In genomic region chr5:117475925-117476324, GRCh38 we compare ENCODE assay signal across 12 cellular contexts.
DNase-seq lines count a peak whose midpoint lies in the region; ATAC-seq, FAIRE-seq and TF ChIP-seq lines count a peak whose summit lies in the region.
"Had no signal": no experiment of that assay in that cellular context is flagged by ENCODE, and none has a peak within 500 bp of the region (broad histone marks: within the 10 kb centered on the region; RNA-seq: fewer than 3 reads in every experiment).

No MANE protein-coding gene starts in this region.

- H3K4me3 ChIP-seq in GM12878 (no peak overlapping the region), endodermal cell (ENCODE audit: low read length) (no peak overlapping the region), body of pancreas (no peak overlapping the region)

- CTCF ChIA-PET in GM12878 (lab: Yijun Ruan, JAX) = interaction anchor here (1.5 kb wide), 1 partner anchor 21 kb away, joined by 4 read pairs; no protein-coding TSS in a partner anchor

- no peaks in the 10 kb centered on the region for H3K4me1 ChIP-seq in GM12878 (ENCODE audit: control insufficient read depth, insufficient read depth, low read length)
- no peaks in the 10 kb centered on the region for H3K4me1 ChIP-seq in H9 (ENCODE audit: insufficient read depth, low read length)
- H3K4me1 ChIP-seq in endodermal cell (ENCODE audit: control insufficient read depth, insufficient read depth, low read length) = no peaks in the 10 kb centered on the region
- H3K4me1 ChIP-seq in body of pancreas = no peaks in the 10 kb centered on the region

- no TSS peak for BruUV-seq in GM12878 (replicated peaks; lab: Mats Ljungman, UMichigan)

- TF ChIP-seq CTCF in GM12878 (IDR thresholded peaks at IDR 0.05 in 2 of 3, conservative IDR thresholded peaks at IDR 0.05 in 1 of 3; ENCODE audit: control insufficient read depth in 2 of 3, extremely low read depth in 1 of 3, insufficient read depth in 1 of 3, low read depth in 3 of 3, low read length in 3 of 3) (no peak), H9 (conservative IDR thresholded peaks at IDR 0.05) (no peak), endodermal cell (conservative IDR thresholded peaks at IDR 0.05) (no peak), body of pancreas (IDR thresholded peaks at IDR 0.05) (no peak)

- no peak overlapping the region for H3K23ac ChIP-seq in H9 (ENCODE audit: insufficient read length, low read depth, low read length)

- no peak overlapping the region for H3K18ac ChIP-seq in H9 (ENCODE audit: insufficient read length, low read depth, low read length)

- H2AFZ ChIP-seq in GM12878 (ENCODE audit: control insufficient read depth, low read depth, low read length) (no peak overlapping the region), H9 (ENCODE audit: low read length) (no peak overlapping the region)

- H3K36me3 ChIP-seq in GM12878 (ENCODE audit: control insufficient read depth in 2 of 2, insufficient read depth in 2 of 2, low read length in 1 of 2) = no peaks in the 10 kb centered on the region
- no peaks in the 10 kb centered on the region for H3K36me3 ChIP-seq in endodermal cell (ENCODE audit: control insufficient read depth, insufficient read depth, low read length)
- H3K36me3 ChIP-seq in body of pancreas (replicated peaks in 1 of 2; ENCODE audit: insufficient read depth in 1 of 2, low read depth in 2 of 2) = no peaks in the 10 kb centered on the region

- no peak overlapping the region for H4K5ac ChIP-seq in H9 (ENCODE audit: insufficient read length, low read depth, low read length)

- H2BK20ac ChIP-seq in H9 (ENCODE audit: low read depth, low read length, poor library complexity, severe bottlenecking) = no peak overlapping the region

- H3K4me3 Mint-ChIP-seq in H9 (no peak overlapping the region), endodermal cell (no peak overlapping the region)
- H3K4me3 Mint-ChIP-seq: B cell; CD4-positive, alpha-beta T cell had no signal

- TF ChIP-seq RAD21 in GM12878 (IDR thresholded peaks at IDR 0.05; ENCODE audit: insufficient read depth, low read depth, low read length) = no peak

- H3K9me3 Mint-ChIP-seq in H9 (no peaks in the 10 kb centered on the region), endodermal cell (peaks cover 3% of the 10 kb centered on the region)

- H3K36me3 Mint-ChIP-seq in H9 (ENCODE audit: insufficient read depth in 1 of 3, low read depth in 3 of 3) (no peaks in the 10 kb centered on the region), endodermal cell (ENCODE audit: low read depth) (no peaks in the 10 kb centered on the region)

- H3K4ac ChIP-seq in H9 (ENCODE audit: low read depth, low read length) = no peak overlapping the region

- in situ Hi-C loops in GM12878 (cut with MboI) = no loop called here

- no peak overlapping the region for H3K56ac ChIP-seq in H9 (ENCODE audit: insufficient read length, low read depth, low read length)

- H3K27ac ChIP-seq in GM12878 (ENCODE audit: control insufficient read depth, insufficient read depth) (no peak overlapping the region), H9 (ENCODE audit: insufficient read length, low read depth, low read length) (no peak overlapping the region), endodermal cell (ENCODE audit: low read depth, low read length) (no peak overlapping the region), body of pancreas (no peak overlapping the region)

- ATAC-seq in GM12878 = no peak
- peak; percentile 23 for ATAC-seq in left lobe of liver
- no peak for ATAC-seq in body of pancreas

- H3K79me2 ChIP-seq in GM12878 (ENCODE audit: control insufficient read depth, insufficient read depth, low read length) = no peaks in the 10 kb centered on the region
- H3K79me2 ChIP-seq in H9 (ENCODE audit: insufficient read depth, low read length) = no peaks in the 10 kb centered on the region

- H3K23me2 ChIP-seq in H9 (ENCODE audit: insufficient read length, low read depth, low read length, poor library complexity, severe bottlenecking) = no peaks in the 10 kb centered on the region

- no peak overlapping the region for H4K91ac ChIP-seq in H9 (ENCODE audit: insufficient read length, low read depth, low read length)

- H3K27me3 ChIP-seq in GM12878 (replicated peaks in 1 of 2; ENCODE audit: control insufficient read depth in 2 of 2, insufficient read depth in 2 of 2, low read length in 1 of 2) = no peaks in the 10 kb centered on the region
- no peaks in the 10 kb centered on the region for H3K27me3 ChIP-seq in H9 (ENCODE audit: insufficient read depth, low read length)
- no peaks in the 10 kb centered on the region for H3K27me3 ChIP-seq in endodermal cell (ENCODE audit: control insufficient read depth, insufficient read depth, low read length, poor library complexity, severe bottlenecking)
- H3K27me3 ChIP-seq in body of pancreas = no peaks in the 10 kb centered on the region

- intact Hi-C loops in GM12878 (cut with micrococcal nuclease; ENCODE audit: unreplicated experiment) = no loop called here
- intact Hi-C loops in body of pancreas (cut with DNase I) = no loop called here

- no peak overlapping the region for H2BK5ac ChIP-seq in H9 (ENCODE audit: insufficient read length, low read length)

- H3K27me3 Mint-ChIP-seq in H9 (ENCODE audit: low read depth) (no peaks in the 10 kb centered on the region), endodermal cell (ENCODE audit: insufficient read depth) (no peaks in the 10 kb centered on the region)
- H3K27me3 Mint-ChIP-seq: B cell; CD4-positive, alpha-beta T cell had no signal

- no peak overlapping the region for H4K8ac ChIP-seq in H9 (replicated peaks; ENCODE audit: insufficient read length, low read depth, low read length)

- SMC1A ChIA-PET in GM12878 (lab: Charles Lee; ENCODE audit: uncharacterized antibody, unreplicated experiment) = no interaction called here

- no peak overlapping the region for H3K14ac ChIP-seq in H9 (ENCODE audit: insufficient read depth, low read length)

- H3K27ac Mint-ChIP-seq in H9 = no peak overlapping the region
- no peak overlapping the region for H3K27ac Mint-ChIP-seq in endodermal cell
- H3K27ac Mint-ChIP-seq: B cell; CD4-positive, alpha-beta T cell had no signal

- WGBS in GM12878 (ENCODE audit: insufficient coverage, insufficient replicate concordance, low lambda C conversion rate, missing lambda C conversion rate) = 21% methylated on average over 2 of the region's 2 CpGs
- no CpG with 5 or more reads among the region's 2 CpGs for WGBS in H9 (ENCODE audit: extremely low coverage, insufficient read length, low lambda C conversion rate)
- WGBS in endodermal cell (ENCODE audit: insufficient coverage in 1 of 2, insufficient read length in 1 of 2), 2 experiments = 100% methylated on average over 1 of the region's 2 CpGs; no CpG with 5 or more reads in 1 of the 2 experiments
- WGBS in body of pancreas, 2 donors = 75 to 83% methylated on average over 2 of the region's 2 CpGs

- DNase-seq in LoVo (ENCODE audit: low spot score) (peak; percentile 23), GM12878 (ENCODE audit: low read depth, low spot score) (no peak), left lobe of liver (ENCODE audit: low spot score) (no peak), nucleus accumbens (lab: John Stamatoyannopoulos, UW) (no peak), H9 (no peak), endodermal cell (no peak), body of pancreas (no peak)
- DNase-seq: C1 segment of cervical spinal cord; Calu3; CD4-positive, alpha-beta T cell; GF-D8 had no signal

- H3K79me1 ChIP-seq in H9 (ENCODE audit: insufficient read depth, low read depth, low read length, poor library complexity, severe bottlenecking) = no peaks in the 10 kb centered on the region

- TF ChIP-seq POLR2A in GM12878 (IDR thresholded peaks at IDR 0.05; ENCODE audit: low read depth, low read length) (no peak), body of pancreas (IDR thresholded peaks at IDR 0.05) (no peak)

- H3K4me2 ChIP-seq in GM12878 (ENCODE audit: control insufficient read depth, insufficient read depth) (no peak overlapping the region), H9 (ENCODE audit: insufficient read depth, insufficient read length, low read length) (no peak overlapping the region)

- no peaks in the 10 kb centered on the region for H3K9me3 ChIP-seq in GM12878 (replicated peaks; ENCODE audit: control insufficient read depth, insufficient read depth, low read length)
- H3K9me3 ChIP-seq in H9 (ENCODE audit: control insufficient read depth, low read depth, low read length) = no peaks in the 10 kb centered on the region
- peaks cover 7% of the 10 kb centered on the region for H3K9me3 ChIP-seq in endodermal cell (ENCODE audit: control insufficient read depth, low read length)
- H3K9me3 ChIP-seq in body of pancreas = no peaks in the 10 kb centered on the region

- H2AK5ac ChIP-seq in H9 (ENCODE audit: insufficient read length, low read length) = no peak overlapping the region

- H2BK120ac ChIP-seq in H9 (ENCODE audit: low read depth, low read length, poor library complexity, severe bottlenecking) = no peak overlapping the region

- H4K20me1 ChIP-seq in GM12878 (ENCODE audit: control insufficient read depth, insufficient read depth) (no peaks in the 10 kb centered on the region), H9 (ENCODE audit: control insufficient read depth, insufficient read depth, insufficient read length) (no peaks in the 10 kb centered on the region)

- H3T11ph ChIP-seq in H9 (ENCODE audit: low read length) = no peak overlapping the region

- no peak for FAIRE-seq in GM12878 (lab: Jason Lieb, UNC)

- RAD21 ChIA-PET in GM12878 (lab: Charles Lee; ENCODE audit: unreplicated experiment) = no interaction called here

- POLR2A ChIA-PET in GM12878 (lab: Charles Lee) = no interaction called here

- no peak overlapping the region for H2BK15ac ChIP-seq in H9 (ENCODE audit: low read depth, low read length)

- no peak overlapping the region for H2BK12ac ChIP-seq in H9 (ENCODE audit: insufficient read length, low read depth, low read length)

- TF ChIP-seq EP300 in GM12878 (IDR thresholded peaks at IDR 0.05; ENCODE audit: borderline replicate concordance in 1 of 2, control insufficient read depth in 1 of 2, low read depth in 2 of 2, low read length in 2 of 2) = no peak

- H3K9ac ChIP-seq in GM12878 (ENCODE audit: control insufficient read depth, insufficient read depth, low read length) (no peak overlapping the region), H9 (ENCODE audit: extremely low read depth, insufficient read length, low read length) (no peak overlapping the region), endodermal cell (ENCODE audit: extremely low read depth, low read length, poor library complexity, severe bottlenecking) (no peak overlapping the region)

- H3K4me1 Mint-ChIP-seq in H9 (peaks cover 3 to 4% of the 10 kb centered on the region in 2 experiments; a peak in 1 of 4 replicates), endodermal cell (no peaks in the 10 kb centered on the region)
- H3K4me1 Mint-ChIP-seq: B cell had no signal

TF ChIP-seq in GM12878, 131 proteins besides CTCF, POLR2A, EP300 and RAD21:
- TF ChIP-seq NR2C1 (IDR thresholded peaks at IDR 0.05) (0 out of 2 replicates have a peak, but pooled peaks have one; percentile 10), CBX3 (IDR thresholded peaks at IDR 0.05; ENCODE audit: borderline replicate concordance, low read depth) (no peak), CHD4 (IDR thresholded peaks at IDR 0.05) (no peak), ZSCAN29 (IDR thresholded peaks at IDR 0.05) (no peak), EZH2 (IDR thresholded peaks at IDR 0.05; ENCODE audit: borderline replicate concordance, control insufficient read depth, low read depth, low read length) (no peak)
